ENCODE assay signal across 26 cellular contexts in genomic region chr10:75016290-75016689, GRCh38.
DNase-seq lines count a peak whose midpoint lies in the region; ATAC-seq and TF ChIP-seq lines count a peak whose summit lies in the region.
"Had no signal": no experiment of that assay in that cellular context is flagged by ENCODE, and none has a peak within 500 bp of the region (broad histone marks: within the 10 kb centered on the region; RNA-seq: fewer than 3 reads in every experiment).

No MANE protein-coding gene starts in this region.

- no peaks in the 10 kb centered on the region for H3K9me3 ChIP-seq in esophagus muscularis mucosa
- H3K9me3 ChIP-seq: adrenal gland, prostate gland, stomach, upper lobe of right lung had no signal

- no peaks in the 10 kb centered on the region for H3K27me3 Mint-ChIP-seq in activated T-cell treated with anti-CD3 and anti-CD28 coated beads, Interleukin-2, amount 50 U/mL, for 24 hours
- H3K27me3 Mint-ChIP-seq in stimulated activated memory B cell treated with anti-CD40 and anti-IgM and Interleukin-4, amounts not matched to agents 10 μg/mL and 1 μg/mL and 100 μg/mL, for 72 hours = no peaks in the 10 kb centered on the region
- H3K27me3 Mint-ChIP-seq in T-helper 2 cell treated with Interferon-gamma antibody and Interleukin-4, amounts not matched to agents 5 μg/mL and 100 μg/mL, for 36 hours (ENCODE audit: low read depth) = no peaks in the 10 kb centered on the region
- H3K27me3 Mint-ChIP-seq: activated B cell treated with CpG ODN at 0.5 μM for 24 hours had no signal

- TF ChIP-seq EP300 in esophagus muscularis mucosa (IDR thresholded peaks at IDR 0.05) = no peak

- ATAC-seq in stimulated activated memory B cell treated with anti-CD40 and anti-IgM and Interleukin-4, amounts not matched to agents 10 μg/mL and 1 μg/mL and 100 μg/mL, for 72 hours = no peak
- ATAC-seq in GM19452 (IDR thresholded peaks at IDR 0.05; ENCODE audit: unreplicated experiment) (no peak), GM21381 (IDR thresholded peaks at IDR 0.05; ENCODE audit: unreplicated experiment) (no peak)
- ATAC-seq: upper lobe of right lung had no signal

- H3K4me1 ChIP-seq in esophagus muscularis mucosa = peaks cover 20 to 67% (median 52%) of the 10 kb centered on the region in 4 donors

- DNase-seq in activated T-cell treated with anti-CD3 and anti-CD28 coated beads, Interleukin-2, amount 50 U/mL, for 24 hours = no peak
- no peak for DNase-seq in activated T-cell treated with anti-CD3 and anti-CD28 coated beads, Interleukin-2, amount 50 U/mL, for 1 hour
- peak; percentile 35 for DNase-seq in NCI-H1092 treated with DMSO at 0.1 percent for 48 hours (lab: John Stamatoyannopoulos, UW)
- DNase-seq in esophagus muscularis mucosa (ENCODE audit: extremely low spot score) = no peak
- DNase-seq in T-helper 2 cell treated with Interferon-gamma antibody and Interleukin-4, amounts not matched to agents 5 μg/mL and 100 μg/mL, for 36 hours (ENCODE audit: low spot score) = no peak
- DNase-seq: activated B cell treated with CpG ODN at 0.5 μM for 24 hours; adrenal gland; DMS53; erythroblast; kidney glomerular epithelial cell; mesendoderm; NCI-H1417; NCI-H2171; NCI-H526; small intestine; stimulated activated CD4-positive, alpha-beta T cell treated with anti-CD3 and anti-CD28 coated beads, Interleukin-2, amount 100 ng/mL, for 48 hours; stomach; T-helper 1 cell; upper lobe of right lung had no signal

- peaks cover 30% of the 10 kb centered on the region for H3K36me3 Mint-ChIP-seq in activated T-cell treated with anti-CD3 and anti-CD28 coated beads, Interleukin-2, amount 50 U/mL, for 24 hours (ENCODE audit: low read depth)
- peaks cover 31% of the 10 kb centered on the region for H3K36me3 Mint-ChIP-seq in stimulated activated memory B cell treated with anti-CD40 and anti-IgM and Interleukin-4, amounts not matched to agents 10 μg/mL and 1 μg/mL and 100 μg/mL, for 72 hours
- H3K36me3 Mint-ChIP-seq in T-helper 2 cell treated with Interferon-gamma antibody and Interleukin-4, amounts not matched to agents 5 μg/mL and 100 μg/mL, for 36 hours (ENCODE audit: low read depth) = peaks cover 18% of the 10 kb centered on the region

- 32% methylated on average over 4 of the region's 4 CpGs for WGBS in esophagus muscularis mucosa

- peak overlapping the region; percentile 28 to 53 (median 48) for H3K27ac ChIP-seq in esophagus muscularis mucosa (replicated peaks in 1 of 4)
- H3K27ac ChIP-seq: adrenal gland, C4-2B, prostate gland, upper lobe of right lung had no signal

- H3K36me3 ChIP-seq in esophagus muscularis mucosa = peaks cover 8 to 24% (median 18%) of the 10 kb centered on the region in 4 donors
- H3K36me3 ChIP-seq: prostate gland had no signal

- TF ChIP-seq CTCF in esophagus muscularis mucosa (IDR thresholded peaks at IDR 0.05) = no peak

- H3K27ac Mint-ChIP-seq in activated T-cell treated with anti-CD3 and anti-CD28 coated beads, Interleukin-2, amount 50 U/mL, for 24 hours = peak overlapping the region; percentile 51
- H3K27ac Mint-ChIP-seq in stimulated activated memory B cell treated with anti-CD40 and anti-IgM and Interleukin-4, amounts not matched to agents 10 μg/mL and 1 μg/mL and 100 μg/mL, for 72 hours = peak overlapping the region; percentile 8
- no peak overlapping the region for H3K27ac Mint-ChIP-seq in T-helper 2 cell treated with Interferon-gamma antibody and Interleukin-4, amounts not matched to agents 5 μg/mL and 100 μg/mL, for 36 hours
- H3K27ac Mint-ChIP-seq: activated B cell treated with CpG ODN at 0.5 μM for 24 hours; activated T-helper 1 cell treated with anti-CD3 and anti-CD28 coated beads, Interleukin-12 subunit alpha, Interleukin-12 subunit beta, Interleukin-2, Interleukin-4 antibody, amounts not matched to agents 30 ng/mL and 10 ng/mL and 1 ng/mL, durations not matched to agents 14 hours and 24 hours and 36 hours had no signal

- H3K4me3 Mint-ChIP-seq in activated T-cell treated with anti-CD3 and anti-CD28 coated beads, Interleukin-2, amount 50 U/mL, for 24 hours = no peak overlapping the region
- H3K4me3 Mint-ChIP-seq in stimulated activated memory B cell treated with anti-CD40 and anti-IgM and Interleukin-4, amounts not matched to agents 10 μg/mL and 1 μg/mL and 100 μg/mL, for 72 hours = no peak overlapping the region
- H3K4me3 Mint-ChIP-seq in T-helper 2 cell treated with Interferon-gamma antibody and Interleukin-4, amounts not matched to agents 5 μg/mL and 100 μg/mL, for 36 hours = no peak overlapping the region
- H3K4me3 Mint-ChIP-seq: activated B cell treated with CpG ODN at 0.5 μM for 24 hours; activated T-helper 1 cell treated with anti-CD3 and anti-CD28 coated beads, Interleukin-12 subunit alpha, Interleukin-12 subunit beta, Interleukin-2, Interleukin-4 antibody, amounts not matched to agents 30 ng/mL and 10 ng/mL and 1 ng/mL, durations not matched to agents 14 hours and 24 hours and 36 hours; neural crest cell had no signal

- intact Hi-C loops in esophagus muscularis mucosa (cut with DNase I) = loop anchor here (5.0 kb wide), 1 partner anchor 194 kb away; no protein-coding TSS in a partner anchor

- TF ChIP-seq POLR2A in esophagus muscularis mucosa (IDR thresholded peaks at IDR 0.05; ENCODE audit: low read depth) = no peak

- no peaks in the 10 kb centered on the region for H3K9me3 Mint-ChIP-seq in activated T-cell treated with anti-CD3 and anti-CD28 coated beads, Interleukin-2, amount 50 U/mL, for 24 hours
- no peaks in the 10 kb centered on the region for H3K9me3 Mint-ChIP-seq in stimulated activated memory B cell treated with anti-CD40 and anti-IgM and Interleukin-4, amounts not matched to agents 10 μg/mL and 1 μg/mL and 100 μg/mL, for 72 hours
- H3K9me3 Mint-ChIP-seq in T-helper 2 cell treated with Interferon-gamma antibody and Interleukin-4, amounts not matched to agents 5 μg/mL and 100 μg/mL, for 36 hours = no peaks in the 10 kb centered on the region
- H3K9me3 Mint-ChIP-seq: activated B cell treated with CpG ODN at 0.5 μM for 24 hours, neural crest cell had no signal

- H3K27me3 ChIP-seq in esophagus muscularis mucosa = no peaks in the 10 kb centered on the region
- H3K27me3 ChIP-seq: adrenal gland, stomach, upper lobe of right lung had no signal

- peaks cover 72% of the 10 kb centered on the region for H3K4me1 Mint-ChIP-seq in activated T-cell treated with anti-CD3 and anti-CD28 coated beads, Interleukin-2, amount 50 U/mL, for 24 hours (ENCODE audit: low read depth)
- peaks cover 54% of the 10 kb centered on the region for H3K4me1 Mint-ChIP-seq in stimulated activated memory B cell treated with anti-CD40 and anti-IgM and Interleukin-4, amounts not matched to agents 10 μg/mL and 1 μg/mL and 100 μg/mL, for 72 hours
- H3K4me1 Mint-ChIP-seq in T-helper 2 cell treated with Interferon-gamma antibody and Interleukin-4, amounts not matched to agents 5 μg/mL and 100 μg/mL, for 36 hours (ENCODE audit: low read depth) = peaks cover 36% of the 10 kb centered on the region

- H3K4me3 ChIP-seq in esophagus muscularis mucosa = no peak overlapping the region
- H3K4me3 ChIP-seq: adrenal gland, prostate gland, stomach, upper lobe of right lung had no signal
